ENCODE assay signal across 8 cellular contexts in genomic region chr14:35140718-35141581, GRCh38. TPM values are rescaled to one million over a fixed set of nuclear protein-coding genes. Genes with fewer than 3 reads are reported as not detected.
A peak's percentile ranks its signal among the peaks of the same experiment; 100 is the strongest.
DNase-seq lines count a peak whose midpoint lies in the region; ATAC-seq and TF ChIP-seq lines count a peak whose summit lies in the region.

No MANE protein-coding gene starts in this region.

- no peak for ATAC-seq in HG03135 (IDR thresholded peaks at IDR 0.05; ENCODE audit: unreplicated experiment)

- DNase-seq in AG08395 (ENCODE audit: low spot score) (peak; percentile 47), OCI-M1 (lab: John Stamatoyannopoulos, UW) (peak; percentile 54), hepatic stellate cell (ENCODE audit: low spot score) (peak; percentile 34), NCI-H2196 (lab: John Stamatoyannopoulos, UW; ENCODE audit: unreplicated experiment) (no peak), OCI-M2 (lab: John Stamatoyannopoulos, UW; ENCODE audit: unreplicated experiment) (no peak), posterior vena cava (ENCODE audit: low spot score) (no peak)

- peak; percentile 10; the same call in 1 of the 3 replicates for TF ChIP-seq CTCF in GM12872 (IDR thresholded peaks at IDR 0.05; ENCODE audit: insufficient read depth, low read depth, low read length)

- intact Hi-C loops in posterior vena cava (cut with DNase I) = loop anchor here in 1 of 2 donors (5.0 kb wide), 1 partner anchor 276 kb away; no protein-coding TSS in a partner anchor

RNA-seq across cellular contexts. Expression of gene PRORP, which starts 18.6 kb away (rescaled TPM):
- 10 to 100 TPM; 19.1 to 21.7 TPM for total RNA-seq in posterior vena cava

RNA-seq across cellular contexts. Expression of gene PPP2R3C, which starts 19.2 kb away (rescaled TPM):
- 10 to 100 TPM; 41.6 to 49.8 TPM for total RNA-seq in posterior vena cava

Comparison
In these comparisons a context has a peak if more than half of its experiments do, and no peak if none do; other contexts are left out.
1. DNase-seq: peak in AG08395 (single experiment), OCI-M1 (single experiment) and hepatic stellate cell (single experiment); none in NCI-H2196 (single experiment), OCI-M2 (single experiment) and posterior vena cava (single experiment).